In genomic region chr3:37546876-37547275, GRCh38 we compare ENCODE assay signal across 9 cellular contexts.
DNase-seq lines count a peak whose midpoint lies in the region; ATAC-seq, FAIRE-seq and TF ChIP-seq lines count a peak whose summit lies in the region.
"Had no signal": no experiment of that assay in that cellular context is flagged by ENCODE, and none has a peak within 500 bp of the region (broad histone marks: within the 10 kb centered on the region; RNA-seq: fewer than 3 reads in every experiment).

No MANE protein-coding gene starts in this region.

- H3K27ac ChIP-seq in A549 (no peak overlapping the region), PC-9 (no peak overlapping the region)
- H3K27ac ChIP-seq: neutrophil had no signal

- H3K4me2 ChIP-seq in A549 (no peak overlapping the region), PC-9 (no peak overlapping the region)

- peaks cover 41% of the 10 kb centered on the region for H3K27me3 ChIP-seq in PC-9 (ENCODE audit: insufficient read depth, low read depth)
- H3K27me3 ChIP-seq: neutrophil had no signal

- H3F3A ChIP-seq in PC-9 (ENCODE audit: insufficient read depth, low read depth): no peaks in the 10 kb centered on the region

- H3K36me3 ChIP-seq in PC-9 (ENCODE audit: low read depth): no peaks in the 10 kb centered on the region

- no peak for FAIRE-seq in A549 (lab: Jason Lieb, UNC)

- no peak; the same call in 2 of the 3 replicates for TF ChIP-seq CTCF in A549 (IDR thresholded peaks at IDR 0.05)
- TF ChIP-seq CTCF in PC-9 (conservative IDR thresholded peaks at IDR 0.05): 0 out of 2 replicates have a peak, but pooled peaks have one; percentile 22

- H3K4me3 ChIP-seq in A549 (no peak overlapping the region), PC-9 (no peak overlapping the region)

- no peak overlapping the region for H2AFZ ChIP-seq in PC-9

- CTCF ChIA-PET in A549 (lab: Yijun Ruan, JAX): interaction anchor here (1.2 kb wide), 1 partner anchor 58 kb away, joined by 4 read pairs; no protein-coding TSS in a partner anchor
- CTCF ChIA-PET in PC-9 (lab: Charles Lee): no interaction called here

- POLR2A ChIA-PET in A549 (lab: Yijun Ruan, JAX): no interaction called here
- POLR2A ChIA-PET in PC-9 (lab: Charles Lee; ENCODE audit: unreplicated experiment): no interaction called here

- H3K9me2 ChIP-seq in PC-9 (ENCODE audit: insufficient read depth): no peaks in the 10 kb centered on the region

- TF ChIP-seq EP300 in A549 (IDR thresholded peaks at IDR 0.05): no peak

- intact Hi-C loops in PC-9 (cut with micrococcal nuclease; ENCODE audit: unreplicated experiment): no loop called here
- intact Hi-C loops in Right ventricle myocardium superior (cut with DNase I): no loop called here

- H3K9me3 ChIP-seq in A549 (no peaks in the 10 kb centered on the region), PC-9 (ENCODE audit: insufficient read depth, low read depth) (no peaks in the 10 kb centered on the region)
- H3K9me3 ChIP-seq: neutrophil had no signal

- no peaks in the 10 kb centered on the region for H4K20me1 ChIP-seq in PC-9 (ENCODE audit: insufficient read depth)

- no peaks in the 10 kb centered on the region for H3K4me1 ChIP-seq in A549
- no peaks in the 10 kb centered on the region for H3K4me1 ChIP-seq in PC-9 (replicated peaks; ENCODE audit: insufficient read depth)

- H3K79me2 ChIP-seq in PC-9 (ENCODE audit: low read depth): no peaks in the 10 kb centered on the region

- ATAC-seq in A549 (peak; percentile 84 to 88; a peak in 5 of 6 replicates), GM18511 (IDR thresholded peaks at IDR 0.05; ENCODE audit: unreplicated experiment) (peak; percentile 62), Right ventricle myocardium superior (ENCODE audit: poor library complexity) (peak; percentile 81), GM21526 (IDR thresholded peaks at IDR 0.05; ENCODE audit: low FRiP score, unreplicated experiment) (no peak)

- TF ChIP-seq RAD21 in A549 (conservative IDR thresholded peaks at IDR 0.05 in 1 of 2, IDR thresholded peaks at IDR 0.05 in 1 of 2): peak in 1 of 2 experiments; percentile 29; a peak in 2 of 5 replicates

- TF ChIP-seq POLR2A in A549 (IDR thresholded peaks at IDR 0.05; ENCODE audit: low read length): no peak

- peak; percentile 20 to 49 for DNase-seq in A549 (ENCODE audit: low read depth in 1 of 2, low spot score in 1 of 2)
- DNase-seq in PC-9: no peak
- no peak for DNase-seq in Right ventricle myocardium superior
- DNase-seq in NCI-H526 treated with DMSO at 0.1 percent for 48 hours (lab: John Stamatoyannopoulos, UW): no peak
- no peak for DNase-seq in activated CD4-positive, CD25-positive, alpha-beta regulatory T cell (lab: John Stamatoyannopoulos, UW)
- no peak for DNase-seq in central memory CD4-positive, alpha-beta T cell

- WGBS in A549 (ENCODE audit: missing lambda C conversion rate): 2% methylated on average over 3 of the region's 3 CpGs

- no TSS peak for BruUV-seq in PC-9 (replicated peaks; lab: Mats Ljungman, UMichigan)

TF ChIP-seq in A549, 52 proteins besides CTCF, POLR2A, EP300 and RAD21:
- TF ChIP-seq SMC3 (IDR thresholded peaks at IDR 0.05): no peak
- TF ChIP-seq REST (IDR thresholded peaks at IDR 0.05): no peak
- TF ChIP-seq ATOH8 (CRISPR knock-in tag; IDR thresholded peaks at IDR 0.05; ENCODE audit: low read depth): no peak

Comparison
In these comparisons a context has a peak if more than half of its experiments do, and no peak if none do; other contexts are left out.
1. DNase-seq: peak in A549 (2 of 2); none in PC-9 (0 of 2), Right ventricle myocardium superior (single experiment), NCI-H526 treated with DMSO at 0.1 percent for 48 hours (single experiment), activated CD4-positive, CD25-positive, alpha-beta regulatory T cell (0 of 4) and central memory CD4-positive, alpha-beta T cell (single experiment).